In the genomic region with DNA sequence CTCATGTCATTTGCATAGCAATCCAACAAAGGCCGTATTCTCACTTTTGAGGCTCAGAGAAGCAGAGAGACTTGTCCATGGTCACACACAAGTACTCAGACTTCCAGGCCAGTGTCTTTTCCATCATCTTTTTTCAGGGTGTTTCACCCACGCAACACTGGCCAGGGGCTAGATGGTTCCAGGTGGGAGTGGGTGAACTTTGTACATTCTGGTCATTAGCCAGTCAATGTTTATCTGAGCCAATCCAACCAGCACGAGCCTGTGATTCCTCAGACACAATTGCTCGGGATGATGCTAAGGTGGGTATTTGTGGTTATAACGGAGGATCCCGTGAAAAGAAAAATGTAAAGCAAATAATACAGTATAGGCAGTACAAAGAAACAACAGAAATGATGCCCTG, we compare ENCODE assay signal across 17 cellular contexts. TPM values are rescaled to one million over a fixed set of nuclear protein-coding genes. Genes with fewer than 3 reads are reported as not detected.
DNase-seq lines count a peak whose midpoint lies in the region; ATAC-seq, FAIRE-seq and TF ChIP-seq lines count a peak whose summit lies in the region.
"Had no signal": no experiment of that assay in that cellular context is flagged by ENCODE, and none has a peak within 500 bp of the region (broad histone marks: within the 10 kb centered on the region; RNA-seq: fewer than 3 reads in every experiment).

No MANE protein-coding gene starts in this region.

- ATAC-seq in A549, result no peak
- no peak for ATAC-seq in lower lobe of right lung
- no peak for ATAC-seq in naive thymus-derived CD4-positive, alpha-beta T cell

- intact Hi-C loops in ascending aorta (cut with DNase I), result loop anchor here (2.0 kb wide), 4 partner anchors 29 to 145 kb away; no protein-coding TSS in a partner anchor
- intact Hi-C loops in lower lobe of right lung (cut with DNase I), result no loop called here
- intact Hi-C loops in naive thymus-derived CD4-positive, alpha-beta T cell (cut with micrococcal nuclease), result no loop called here

- H3K4me3 ChIP-seq in A549 (no peak overlapping the region), ascending aorta (no peak overlapping the region), lower lobe of right lung (no peak overlapping the region), rectal smooth muscle tissue (ENCODE audit: low read length) (no peak overlapping the region)
- no peak overlapping the region for H3K4me3 ChIP-seq in naive thymus-derived CD4-positive, alpha-beta T cell (ENCODE audit: low read length)
- H3K4me3 ChIP-seq: HAP-1, skin epidermis had no signal

- no peaks in the 10 kb centered on the region for H3K9me3 ChIP-seq in A549
- no peaks in the 10 kb centered on the region for H3K9me3 ChIP-seq in ascending aorta
- no peaks in the 10 kb centered on the region for H3K9me3 ChIP-seq in lower lobe of right lung
- no peaks in the 10 kb centered on the region for H3K9me3 ChIP-seq in naive thymus-derived CD4-positive, alpha-beta T cell (ENCODE audit: control insufficient read depth in 2 of 3, low read length in 3 of 3)
- H3K9me3 ChIP-seq: HAP-1 had no signal

- H3K4me1 Mint-ChIP-seq in naive thymus-derived CD4-positive, alpha-beta T cell, result peaks cover 0 to 10% (median 0%) of the 10 kb centered on the region in 7 donors
- H3K4me1 Mint-ChIP-seq: activated CD4-positive, alpha-beta T cell treated with anti-CD3 and anti-CD28 coated beads, Interleukin-2, amount 10 ng/mL, durations not matched to agents 7 days and 5 days; CD4-positive, alpha-beta memory T cell had no signal

- H3K4me2 ChIP-seq in A549, result peak overlapping the region; percentile 27; the same call in 1 of the 3 replicates

- TF ChIP-seq CTCF in A549 (IDR thresholded peaks at IDR 0.05) (no peak), ascending aorta (IDR thresholded peaks at IDR 0.05) (no peak), lower lobe of right lung (IDR thresholded peaks at IDR 0.05) (no peak)

- H3K36me3 ChIP-seq in ascending aorta (no peaks in the 10 kb centered on the region), lower lobe of right lung (no peaks in the 10 kb centered on the region), rectal smooth muscle tissue (ENCODE audit: control insufficient read depth, insufficient read depth, low read length) (no peaks in the 10 kb centered on the region)
- H3K36me3 ChIP-seq in naive thymus-derived CD4-positive, alpha-beta T cell (ENCODE audit: control insufficient read depth in 2 of 3, insufficient read depth in 3 of 3, low read length in 3 of 3), result no peaks in the 10 kb centered on the region
- H3K36me3 ChIP-seq: HAP-1 had no signal

- no peak for TF ChIP-seq RAD21 in A549 (conservative IDR thresholded peaks at IDR 0.05 in 1 of 2, IDR thresholded peaks at IDR 0.05 in 1 of 2)

- CTCF ChIA-PET in A549 (lab: Yijun Ruan, JAX), result interaction anchor here (1.6 kb wide), 1 partner anchor 12 kb away, joined by 4 read pairs; no protein-coding TSS in a partner anchor
- CTCF ChIA-PET in naive thymus-derived CD4-positive, alpha-beta T cell (lab: Charles Lee), result no interaction called here

- no peak overlapping the region for H3K4me3 Mint-ChIP-seq in naive thymus-derived CD4-positive, alpha-beta T cell
- H3K4me3 Mint-ChIP-seq: activated CD4-positive, alpha-beta T cell treated with anti-CD3 and anti-CD28 coated beads, Interleukin-2, amount 10 ng/mL, durations not matched to agents 7 days and 5 days; CD4-positive, alpha-beta memory T cell; memory B cell had no signal

- DNase-seq in A549 (ENCODE audit: low read depth in 1 of 2, low spot score in 1 of 2) (no peak), ascending aorta (ENCODE audit: low spot score in 2 of 2) (peak in 1 of 2 donors; percentile 42), lower lobe of right lung (no peak), DMS 273 treated with DMSO at 0.1 percent for 48 hours (lab: John Stamatoyannopoulos, UW) (no peak)
- DNase-seq in stimulated activated CD8-positive, alpha-beta memory T cell treated with anti-CD3 and anti-CD28 coated beads, Interleukin-4, amount 100 ng/mL, for 48 hours, result no peak
- no peak for DNase-seq in naive thymus-derived CD4-positive, alpha-beta T cell
- no peak for DNase-seq in stimulated activated CD4-positive, alpha-beta T cell treated with anti-CD3 and anti-CD28 coated beads, Interleukin-4, amount 100 ng/mL, for 4 hours
- DNase-seq: activated CD4-positive, alpha-beta T cell treated with anti-CD3 and anti-CD28 coated beads, Interleukin-2, amount 10 ng/mL, durations not matched to agents 7 days and 5 days; activated naive CD4-positive, alpha-beta T cell treated with Interleukin-2 at 50 U/mL for 16 hours; CD4-positive, alpha-beta memory T cell; DMS79 treated with DMSO at 0.1 percent for 48 hours; NCI-H774 had no signal

- POLR2A ChIA-PET in A549 (lab: Yijun Ruan, JAX), result no interaction called here
- POLR2A ChIA-PET in naive thymus-derived CD4-positive, alpha-beta T cell (lab: Charles Lee), result no interaction called here

- H3K27me3 Mint-ChIP-seq in naive thymus-derived CD4-positive, alpha-beta T cell, result no peaks in the 10 kb centered on the region
- H3K27me3 Mint-ChIP-seq: CD4-positive, alpha-beta memory T cell; memory B cell had no signal

- no peak overlapping the region for H3K27ac Mint-ChIP-seq in naive thymus-derived CD4-positive, alpha-beta T cell
- H3K27ac Mint-ChIP-seq: activated CD4-positive, alpha-beta T cell treated with anti-CD3 and anti-CD28 coated beads, Interleukin-2, amount 10 ng/mL, durations not matched to agents 7 days and 5 days; CD4-positive, alpha-beta memory T cell; memory B cell had no signal

- H3K9me3 Mint-ChIP-seq in naive thymus-derived CD4-positive, alpha-beta T cell, result no peaks in the 10 kb centered on the region
- H3K9me3 Mint-ChIP-seq: activated CD4-positive, alpha-beta T cell treated with anti-CD3 and anti-CD28 coated beads, Interleukin-2, amount 10 ng/mL, durations not matched to agents 7 days and 5 days; CD4-positive, alpha-beta memory T cell; memory B cell had no signal

- no peak for TF ChIP-seq POLR2A in A549 (IDR thresholded peaks at IDR 0.05; ENCODE audit: low read length)

- H3K36me3 Mint-ChIP-seq in naive thymus-derived CD4-positive, alpha-beta T cell, result no peaks in the 10 kb centered on the region
- H3K36me3 Mint-ChIP-seq: CD4-positive, alpha-beta memory T cell; memory B cell had no signal

- FAIRE-seq in A549 (lab: Jason Lieb, UNC), result no peak
- FAIRE-seq: TTC549 had no signal

- no peak overlapping the region for H3K9ac ChIP-seq in rectal smooth muscle tissue (ENCODE audit: low read length)

- WGBS in A549 (ENCODE audit: missing lambda C conversion rate), result 85% methylated on average over 6 of the region's 6 CpGs

- no peak for TF ChIP-seq EP300 in A549 (IDR thresholded peaks at IDR 0.05)

- H3K27ac ChIP-seq in A549 (peak overlapping the region in 1 of 2 experiments; percentile 53; a peak in 1 of 6 replicates), ascending aorta (peak overlapping the region; percentile 92), lower lobe of right lung (peak overlapping the region; percentile 46), rectal smooth muscle tissue (ENCODE audit: low read depth, low read length) (peak overlapping the region; percentile 27)
- H3K27ac ChIP-seq in naive thymus-derived CD4-positive, alpha-beta T cell (ENCODE audit: low read depth, low read length), result no peak overlapping the region

- H3K27me3 ChIP-seq in ascending aorta (no peaks in the 10 kb centered on the region), lower lobe of right lung (ENCODE audit: low read depth) (no peaks in the 10 kb centered on the region), rectal smooth muscle tissue (ENCODE audit: control insufficient read depth, insufficient read depth, low read length) (no peaks in the 10 kb centered on the region)
- H3K27me3 ChIP-seq in naive thymus-derived CD4-positive, alpha-beta T cell (ENCODE audit: control insufficient read depth in 2 of 2, insufficient read depth in 2 of 2, low read length in 2 of 2), result no peaks in the 10 kb centered on the region

- H3K4me1 ChIP-seq in A549 (peaks cover 47% of the 10 kb centered on the region), ascending aorta (peaks cover 16 to 62% of the 10 kb centered on the region in 2 donors), lower lobe of right lung (peaks cover 65% of the 10 kb centered on the region), rectal smooth muscle tissue (ENCODE audit: control insufficient read depth, insufficient read depth, low read length) (peaks cover 23% of the 10 kb centered on the region)
- no peaks in the 10 kb centered on the region for H3K4me1 ChIP-seq in naive thymus-derived CD4-positive, alpha-beta T cell (ENCODE audit: control insufficient read depth in 2 of 2, insufficient read depth in 2 of 2, low read length in 2 of 2)

TF ChIP-seq in A549, 52 proteins besides CTCF, POLR2A, EP300 and RAD21:
- no peak for TF ChIP-seq HDAC2 (IDR thresholded peaks at IDR 0.05)
- TF ChIP-seq TP53 (CRISPR knock-in tag; IDR thresholded peaks at IDR 0.05), result no peak
- no peak for TF ChIP-seq BHLHE40 (IDR thresholded peaks at IDR 0.05; ENCODE audit: low read depth, low read length)
- TF ChIP-seq FOSL2 (IDR thresholded peaks at IDR 0.05), result no peak
- no peak for TF ChIP-seq FOSL2 (CRISPR knock-in tag; IDR thresholded peaks at IDR 0.05)
- TF ChIP-seq BCL3 (IDR thresholded peaks at IDR 0.05), result no peak
- no peak for TF ChIP-seq GATA3 (IDR thresholded peaks at IDR 0.05; ENCODE audit: borderline replicate concordance)
- no peak for TF ChIP-seq ESRRA (IDR thresholded peaks at IDR 0.05; ENCODE audit: borderline replicate concordance, low read length)
- TF ChIP-seq NPAS2 (CRISPR knock-in tag; IDR thresholded peaks at IDR 0.05; ENCODE audit: borderline replicate concordance), result no peak
- TF ChIP-seq JUNB (IDR thresholded peaks at IDR 0.05), result no peak
- TF ChIP-seq SMC3 (IDR thresholded peaks at IDR 0.05), result no peak
- no peak for TF ChIP-seq HOXA7 (CRISPR knock-in tag; IDR thresholded peaks at IDR 0.05)

RNA-seq across cellular contexts. Expression of gene ZFHX3, which starts 56.3 kb away (rescaled TPM):
- polyA plus RNA-seq in A549 (2011; rRNA removed), result 6.5 and 11.0 TPM in 2 replicates
- polyA plus RNA-seq in A549 (2012; cell fraction: cytosol; rRNA removed), result 2.9 and 4.0 TPM in 2 replicates
- 4.6 and 5.1 TPM in 2 replicates for polyA plus RNA-seq in A549 (2012; cell fraction: nucleus; rRNA removed)
- polyA plus RNA-seq in A549 (2017; fragmentation: RNase III; extraction: RNeasy Plus Mini Kit Qiagen cat#74134 plus additional on column Dnase treatment), result 3.9 to 4.0 TPM (median 3.9 TPM) in 3 replicates
- polyA minus RNA-seq in A549 (2011; rRNA and poly(A)+ RNA removed), result 25.9 and 28.7 TPM in 2 replicates
- 34.8 TPM for total RNA-seq in ascending aorta
- total RNA-seq in lower lobe of right lung, result 29.3 TPM
- total RNA-seq in naive thymus-derived CD4-positive, alpha-beta T cell, result 1 to 10 TPM; 1.5 to 9.8 (median 2.2) TPM
- under 1 TPM; 0.09 to 0.21 TPM for polyA plus RNA-seq in naive thymus-derived CD4-positive, alpha-beta T cell
